1 cellular context compared by ENCODE assay signal in genomic region chr16:66516808-66517585, GRCh38.
TF ChIP-seq lines count a peak whose summit lies in the region.

No MANE protein-coding gene starts in this region.

TF ChIP-seq in SK-N-SH treated with all-trans-retinoic acid at 6 μM for 48 hours, 23 proteins besides CTCF, POLR2A, EP300 and RAD21 (continued from another document):
- no peak for TF ChIP-seq TSHZ2 (CRISPR knock-in tag; IDR thresholded peaks at IDR 0.05)
- no peak for TF ChIP-seq ARNTL (CRISPR knock-in tag; IDR thresholded peaks at IDR 0.05; ENCODE audit: borderline replicate concordance, low read depth)
- peak; percentile 61; the same call in 1 of the 2 replicates for TF ChIP-seq ZNF565 (CRISPR knock-in tag; conservative IDR thresholded peaks at IDR 0.05; ENCODE audit: low read depth)
- TF ChIP-seq TCF4 (CRISPR knock-in tag; IDR thresholded peaks at IDR 0.05; ENCODE audit: borderline replicate concordance) = no peak
- no peak for TF ChIP-seq ZC3H10 (CRISPR knock-in tag; IDR thresholded peaks at IDR 0.05)
- TF ChIP-seq SNAI2 (CRISPR knock-in tag; IDR thresholded peaks at IDR 0.05) = peak; percentile 26; the same call in 1 of the 2 replicates
- no peak for TF ChIP-seq ESRRG (CRISPR knock-in tag; IDR thresholded peaks at IDR 0.05)
